12 cellular contexts compared by ENCODE assay signal in genomic region chr7:67738-68395, GRCh38.
A peak's percentile ranks its signal among the peaks of the same experiment; 100 is the strongest.
DNase-seq lines count a peak whose midpoint lies in the region; ATAC-seq, FAIRE-seq and TF ChIP-seq lines count a peak whose summit lies in the region.
"Had no signal": no experiment of that assay in that cellular context is flagged by ENCODE, and none has a peak within 500 bp of the region (broad histone marks: within the 10 kb centered on the region; RNA-seq: fewer than 3 reads in every experiment).

No MANE protein-coding gene starts in this region.

- H3K4me2 ChIP-seq in astrocyte (ENCODE audit: low read length), result peak overlapping the region; percentile 1
- H3K4me2 ChIP-seq in keratinocyte (ENCODE audit: control insufficient read depth, extremely low read depth, insufficient read depth, low read depth, low read length), result no peak overlapping the region

- no peak for FAIRE-seq in astrocyte (lab: Jason Lieb, UNC)
- no peak for FAIRE-seq in keratinocyte (lab: Jason Lieb, UNC)

- H3K4me1 ChIP-seq in astrocyte (ENCODE audit: insufficient read depth, low read length), result peaks cover 29% of the 10 kb centered on the region
- H3K4me1 ChIP-seq in keratinocyte (ENCODE audit: control insufficient read depth, extremely low read depth, insufficient read depth, low read length), result peaks cover 6% of the 10 kb centered on the region

- peak; percentile 69 for ATAC-seq in stimulated activated effector memory CD8-positive, alpha-beta T cell treated with anti-CD3 and anti-CD28 coated beads, Interleukin-12 subunit alpha, Interleukin-12 subunit beta, amount 100 ng/mL, for 72 hours
- ATAC-seq in HG03045 (IDR thresholded peaks at IDR 0.05; ENCODE audit: unreplicated experiment) (no peak), HG03354 (IDR thresholded peaks at IDR 0.05; ENCODE audit: poor library complexity, severe bottlenecking, unreplicated experiment) (no peak)

- H3K9ac ChIP-seq in astrocyte (ENCODE audit: low read length), result no peak overlapping the region
- H3K9ac ChIP-seq in keratinocyte (ENCODE audit: control insufficient read depth, extremely low read depth, insufficient read depth, low read length), result no peak overlapping the region

- H3K4me3 ChIP-seq in astrocyte (ENCODE audit: insufficient read depth, low read depth, low read length), result no peak overlapping the region
- no peak overlapping the region for H3K4me3 ChIP-seq in keratinocyte (ENCODE audit: control insufficient read depth in 2 of 3, extremely low read depth in 1 of 3, insufficient read depth in 2 of 3, low read depth in 1 of 3, low read length in 3 of 3)

- dilution Hi-C loops in keratinocyte (cut with MboI; ENCODE audit: extremely low pct_ligation_motif_present, low sequenced_read_pairs), result no loop called here

- H3K27ac Mint-ChIP-seq in astrocyte (ENCODE audit: unreplicated experiment), result no peak overlapping the region
- H3K27ac Mint-ChIP-seq in stimulated activated effector memory CD8-positive, alpha-beta T cell treated with anti-CD3 and anti-CD28 coated beads, Interleukin-12 subunit alpha, Interleukin-12 subunit beta, amount 100 ng/mL, for 72 hours, result no peak overlapping the region
- no peak overlapping the region for H3K27ac Mint-ChIP-seq in activated T-cell treated with anti-CD3 and anti-CD28 coated beads, Interleukin-2, amount 50 U/mL, for 24 hours
- H3K27ac Mint-ChIP-seq: type B pancreatic cell had no signal

- no peak overlapping the region for H3K27ac ChIP-seq in astrocyte (ENCODE audit: low read depth, low read length)
- H3K27ac ChIP-seq in keratinocyte (ENCODE audit: control insufficient read depth, insufficient read depth, low read length), result no peak overlapping the region

- no peak overlapping the region for H3K4me3 Mint-ChIP-seq in astrocyte (ENCODE audit: unreplicated experiment)
- no peak overlapping the region for H3K4me3 Mint-ChIP-seq in stimulated activated effector memory CD8-positive, alpha-beta T cell treated with anti-CD3 and anti-CD28 coated beads, Interleukin-12 subunit alpha, Interleukin-12 subunit beta, amount 100 ng/mL, for 72 hours
- H3K4me3 Mint-ChIP-seq in activated T-cell treated with anti-CD3 and anti-CD28 coated beads, Interleukin-2, amount 50 U/mL, for 24 hours, result no peak overlapping the region
- H3K4me3 Mint-ChIP-seq: type B pancreatic cell had no signal

- peak; percentile 26 for TF ChIP-seq CTCF in astrocyte (IDR thresholded peaks at IDR 0.05; ENCODE audit: insufficient read depth, low read depth, low read length)
- no peak for TF ChIP-seq CTCF in keratinocyte (optimal IDR thresholded peaks at IDR 0.05 in 1 of 3, IDR thresholded peaks at IDR 0.05 in 1 of 3, conservative IDR thresholded peaks at IDR 0.05 in 1 of 3; ENCODE audit: extremely low read depth in 1 of 3, insufficient read depth in 2 of 3, low read length in 3 of 3)

- H3K9me3 Mint-ChIP-seq in astrocyte (ENCODE audit: unreplicated experiment), result no peaks in the 10 kb centered on the region
- H3K9me3 Mint-ChIP-seq in stimulated activated effector memory CD8-positive, alpha-beta T cell treated with anti-CD3 and anti-CD28 coated beads, Interleukin-12 subunit alpha, Interleukin-12 subunit beta, amount 100 ng/mL, for 72 hours, result no peaks in the 10 kb centered on the region
- H3K9me3 Mint-ChIP-seq in activated T-cell treated with anti-CD3 and anti-CD28 coated beads, Interleukin-2, amount 50 U/mL, for 24 hours, result no peaks in the 10 kb centered on the region
- H3K9me3 Mint-ChIP-seq: activated naive CD4-positive, alpha-beta T cell treated with anti-CD3 and anti-CD28 coated beads, Interleukin-2, amount 50 U/mL, for 72 hours; type B pancreatic cell had no signal

- H3K79me2 ChIP-seq in astrocyte (ENCODE audit: insufficient read depth, low read length), result no peaks in the 10 kb centered on the region
- no peaks in the 10 kb centered on the region for H3K79me2 ChIP-seq in keratinocyte (ENCODE audit: control insufficient read depth, insufficient read depth, low read length)

- peaks cover 11% of the 10 kb centered on the region for H3K4me1 Mint-ChIP-seq in astrocyte (ENCODE audit: low read depth, unreplicated experiment)
- H3K4me1 Mint-ChIP-seq in stimulated activated effector memory CD8-positive, alpha-beta T cell treated with anti-CD3 and anti-CD28 coated beads, Interleukin-12 subunit alpha, Interleukin-12 subunit beta, amount 100 ng/mL, for 72 hours, result peaks cover 7% of the 10 kb centered on the region
- H3K4me1 Mint-ChIP-seq in activated T-cell treated with anti-CD3 and anti-CD28 coated beads, Interleukin-2, amount 50 U/mL, for 24 hours (ENCODE audit: low read depth), result no peaks in the 10 kb centered on the region

- no peaks in the 10 kb centered on the region for H3K36me3 ChIP-seq in astrocyte (ENCODE audit: insufficient read depth, low read length)
- no peaks in the 10 kb centered on the region for H3K36me3 ChIP-seq in keratinocyte (ENCODE audit: control insufficient read depth in 2 of 2, extremely low read depth in 1 of 2, insufficient read depth in 2 of 2, low read length in 2 of 2)

- H4K20me1 ChIP-seq in astrocyte (ENCODE audit: insufficient read depth, low read length) (no peaks in the 10 kb centered on the region), keratinocyte (ENCODE audit: control insufficient read depth, extremely low read depth, insufficient read depth, low read length) (no peaks in the 10 kb centered on the region)

- peaks cover 54% of the 10 kb centered on the region for H3K27me3 Mint-ChIP-seq in astrocyte (ENCODE audit: low read depth, unreplicated experiment)
- no peaks in the 10 kb centered on the region for H3K27me3 Mint-ChIP-seq in activated T-cell treated with anti-CD3 and anti-CD28 coated beads, Interleukin-2, amount 50 U/mL, for 24 hours

- H2AFZ ChIP-seq in astrocyte (ENCODE audit: low read depth, low read length) (no peak overlapping the region), keratinocyte (ENCODE audit: control insufficient read depth, low read length) (no peak overlapping the region)

- no peaks in the 10 kb centered on the region for H3K9me1 ChIP-seq in keratinocyte (ENCODE audit: control insufficient read depth, extremely low read depth, insufficient read depth, low read length)

- peak; percentile 28 for DNase-seq in activated effector memory CD4-positive, alpha-beta T cell treated with anti-CD3 and anti-CD28 coated beads, Interleukin-2, amount 50 U/mL, for 16 hours
- DNase-seq in activated effector memory CD4-positive, alpha-beta T cell treated with Interleukin-2 at 50 U/mL for 16 hours, result no peak
- DNase-seq in astrocyte (ENCODE audit: low read depth), result peak; percentile 54
- peak; percentile 69 for DNase-seq in keratinocyte (ENCODE audit: low read depth, low spot score)
- no peak for DNase-seq in stimulated activated effector memory CD8-positive, alpha-beta T cell treated with anti-CD3 and anti-CD28 coated beads, Interleukin-12 subunit alpha, Interleukin-12 subunit beta, amount 100 ng/mL, for 72 hours (ENCODE audit: low spot score in 2 of 2)
- no peak for DNase-seq in activated T-cell treated with anti-CD3 and anti-CD28 coated beads, Interleukin-2, amount 50 U/mL, for 24 hours
- DNase-seq: COR-L47; stimulated activated CD8-positive, alpha-beta memory T cell treated with anti-CD3 and anti-CD28 coated beads, Interleukin-4, amount 100 ng/mL, for 48 hours had no signal

- H3K9me3 ChIP-seq in astrocyte (ENCODE audit: insufficient read depth, low read depth, low read length) (no peaks in the 10 kb centered on the region), keratinocyte (ENCODE audit: control insufficient read depth, low read depth, low read length) (no peaks in the 10 kb centered on the region)

- H3K27me3 ChIP-seq in astrocyte (ENCODE audit: insufficient read depth, low read length), result no peaks in the 10 kb centered on the region
- H3K27me3 ChIP-seq in keratinocyte (ENCODE audit: control insufficient read depth, extremely low read depth, insufficient read depth, low read length), result peaks cover 8% of the 10 kb centered on the region

- no peaks in the 10 kb centered on the region for H3K36me3 Mint-ChIP-seq in astrocyte (ENCODE audit: low read depth, unreplicated experiment)
- H3K36me3 Mint-ChIP-seq in stimulated activated effector memory CD8-positive, alpha-beta T cell treated with anti-CD3 and anti-CD28 coated beads, Interleukin-12 subunit alpha, Interleukin-12 subunit beta, amount 100 ng/mL, for 72 hours, result no peaks in the 10 kb centered on the region
- H3K36me3 Mint-ChIP-seq in activated T-cell treated with anti-CD3 and anti-CD28 coated beads, Interleukin-2, amount 50 U/mL, for 24 hours (ENCODE audit: low read depth), result no peaks in the 10 kb centered on the region
- H3K36me3 Mint-ChIP-seq: activated naive CD4-positive, alpha-beta T cell treated with anti-CD3 and anti-CD28 coated beads, Interleukin-2, amount 50 U/mL, for 72 hours; type B pancreatic cell had no signal

Comparison
In these comparisons a context has a peak if more than half of its experiments do, and no peak if none do; other contexts are left out.
1. DNase-seq: peak in activated effector memory CD4-positive, alpha-beta T cell treated with anti-CD3 and anti-CD28 coated beads, Interleukin-2, amount 50 U/mL, for 16 hours (single experiment), astrocyte (single experiment) and keratinocyte (single experiment); none in activated effector memory CD4-positive, alpha-beta T cell treated with Interleukin-2 at 50 U/mL for 16 hours (single experiment), stimulated activated effector memory CD8-positive, alpha-beta T cell treated with anti-CD3 and anti-CD28 coated beads, Interleukin-12 subunit alpha, Interleukin-12 subunit beta, amount 100 ng/mL, for 72 hours (0 of 2) and activated T-cell treated with anti-CD3 and anti-CD28 coated beads, Interleukin-2, amount 50 U/mL, for 24 hours (single experiment).